22 cellular contexts compared by ENCODE assay signal in genomic region chr7:8078418-8078817, GRCh38.
DNase-seq lines count a peak whose midpoint lies in the region; ATAC-seq, FAIRE-seq and TF ChIP-seq lines count a peak whose summit lies in the region.
"Had no signal": no experiment of that assay in that cellular context is flagged by ENCODE, and none has a peak within 500 bp of the region (broad histone marks: within the 10 kb centered on the region; RNA-seq: fewer than 3 reads in every experiment).

No MANE protein-coding gene starts in this region.

- intact Hi-C loops in HepG2 (cut with micrococcal nuclease; ENCODE audit: unreplicated experiment) (no loop called here), right lobe of liver (cut with DNase I) (no loop called here), testis (cut with DNase I; ENCODE audit: low total_unique reads) (no loop called here)

- in situ Hi-C loops in HepG2 (cut with HindIII; ENCODE audit: extremely low pct_ligation_motif_present, low pct_unique_long_range_greater_than_20kb) = no loop called here

- peak overlapping the region in 4 of 6 donors; percentile 11 to 85 (median 67) for H3K27ac Mint-ChIP-seq in naive B cell
- H3K27ac Mint-ChIP-seq: CD14-positive monocyte, GM23338 had no signal

- ATAC-seq in HepG2 = no peak
- ATAC-seq in right lobe of liver = no peak
- ATAC-seq in naive B cell (ENCODE audit: low read depth in 2 of 2) = no peak
- ATAC-seq in GM18511 (IDR thresholded peaks at IDR 0.05; ENCODE audit: unreplicated experiment) = no peak
- ATAC-seq: GM23338 had no signal

- H3K27me3 ChIP-seq in HepG2 (ENCODE audit: control insufficient read depth in 1 of 2, insufficient read depth in 2 of 2, low read length in 2 of 2) = no peaks in the 10 kb centered on the region
- H3K27me3 ChIP-seq in right lobe of liver = no peaks in the 10 kb centered on the region
- no peaks in the 10 kb centered on the region for H3K27me3 ChIP-seq in testis
- H3K27me3 ChIP-seq: BE2C; BLaER1 treated with 17β-estradiol and CSF1 and Interleukin-3, amounts not matched to agents 10 nM and 100 nM had no signal

- H2AFZ ChIP-seq in HepG2 (ENCODE audit: low read length) = no peak overlapping the region
- H2AFZ ChIP-seq: GM23338 had no signal

- no peak overlapping the region for H3K4me2 ChIP-seq in HepG2 (ENCODE audit: low read depth, low read length)
- H3K4me2 ChIP-seq: BLaER1 treated with 17β-estradiol and CSF1 and Interleukin-3, amounts not matched to agents 10 nM and 100 nM; GM23338 had no signal

- H3K4me3 ChIP-seq in HepG2 (replicated peaks in 1 of 3; ENCODE audit: insufficient read depth in 1 of 3, low read depth in 2 of 3, low read length in 3 of 3) (no peak overlapping the region), right lobe of liver (no peak overlapping the region), testis (no peak overlapping the region)
- H3K4me3 ChIP-seq: BLaER1 treated with 17β-estradiol and CSF1 and Interleukin-3, amounts not matched to agents 10 nM and 100 nM; GM23338; HAP-1 had no signal

- DNase-seq in HepG2 (ENCODE audit: low spot score) (no peak), right lobe of liver (no peak), RCC 7860 (ENCODE audit: low spot score) (no peak), naive B cell (no peak), NCI-H1105 treated with DMSO at 0.1 percent for 48 hours (lab: John Stamatoyannopoulos, UW) (no peak), testis (no peak)
- DNase-seq: ACHN; AML-193; BE2C; Calu3; CD4-positive, alpha-beta memory T cell; COR-L47; DMS53; DMS79 treated with DMSO at 0.1 percent for 48 hours had no signal

- TF ChIP-seq CTCF in HepG2 (CRISPR knock-in tag; IDR thresholded peaks at IDR 0.05) (no peak), right lobe of liver (IDR thresholded peaks at IDR 0.05) (no peak), testis (IDR thresholded peaks at IDR 0.05) (no peak)

- H3K4me1 Mint-ChIP-seq in naive B cell = peaks cover 0 to 2% (median 0%) of the 10 kb centered on the region in 3 donors
- H3K4me1 Mint-ChIP-seq: CD14-positive monocyte, GM23338 had no signal

- H3K9ac ChIP-seq in HepG2 (ENCODE audit: insufficient read depth, low read depth, low read length) = no peak overlapping the region
- H3K9ac ChIP-seq: BLaER1 treated with 17β-estradiol and CSF1 and Interleukin-3, amounts not matched to agents 10 nM and 100 nM had no signal

- no peak for FAIRE-seq in HepG2 (lab: Jason Lieb, UNC)
- FAIRE-seq in RCC 7860 (lab: Jason Lieb, UNC) = peak; percentile 10
- FAIRE-seq: A204.1, GM12892 had no signal

- H3K27ac ChIP-seq in HepG2 (ENCODE audit: extremely low read length, insufficient read depth, low read length) = no peak overlapping the region
- no peak overlapping the region for H3K27ac ChIP-seq in right lobe of liver
- no peak overlapping the region for H3K27ac ChIP-seq in testis
- H3K27ac ChIP-seq: 22Rv1; BLaER1 treated with 17β-estradiol and CSF1 and Interleukin-3, amounts not matched to agents 10 nM and 100 nM had no signal

- no peak for TF ChIP-seq RAD21 in HepG2 (CRISPR knock-in tag; IDR thresholded peaks at IDR 0.05)

- H3K36me3 ChIP-seq in HepG2 (replicated peaks in 1 of 2; ENCODE audit: control insufficient read depth in 1 of 2, insufficient read depth in 2 of 2, low read length in 2 of 2) (no peaks in the 10 kb centered on the region), right lobe of liver (no peaks in the 10 kb centered on the region), testis (ENCODE audit: low read depth, missing control alignments) (no peaks in the 10 kb centered on the region)
- H3K36me3 ChIP-seq: HAP-1 had no signal

- TF ChIP-seq EP300 in HepG2 (IDR thresholded peaks at IDR 0.05; ENCODE audit: low read depth in 2 of 2, low read length in 2 of 2) = no peak
- no peak for TF ChIP-seq EP300 in HepG2 (CRISPR knock-in tag; IDR thresholded peaks at IDR 0.05; ENCODE audit: borderline replicate concordance)

- no peaks in the 10 kb centered on the region for H3K4me1 ChIP-seq in HepG2 (ENCODE audit: insufficient read depth, low read length)
- no peaks in the 10 kb centered on the region for H3K4me1 ChIP-seq in right lobe of liver
- H3K4me1 ChIP-seq in testis = no peaks in the 10 kb centered on the region
- H3K4me1 ChIP-seq: BE2C; BLaER1 treated with 17β-estradiol and CSF1 and Interleukin-3, amounts not matched to agents 10 nM and 100 nM; HAP-1 had no signal

- no peaks in the 10 kb centered on the region for H3K9me3 ChIP-seq in HepG2 (ENCODE audit: low read length)
- H3K9me3 ChIP-seq in right lobe of liver = no peaks in the 10 kb centered on the region
- H3K9me3 ChIP-seq in testis = no peaks in the 10 kb centered on the region
- H3K9me3 ChIP-seq: BE2C; BLaER1 treated with 17β-estradiol and CSF1 and Interleukin-3, amounts not matched to agents 10 nM and 100 nM; HAP-1 had no signal

- POLR2A ChIA-PET in HepG2 (lab: Yijun Ruan, JAX) = no interaction called here

- BruUV-seq in HepG2 (replicated peaks; lab: Mats Ljungman, UMichigan) = no TSS peak

- no peaks in the 10 kb centered on the region for H3K27me3 Mint-ChIP-seq in naive B cell
- H3K27me3 Mint-ChIP-seq: CD4-positive, alpha-beta memory T cell had no signal

- H3K4me3 Mint-ChIP-seq in naive B cell = no peak overlapping the region
- H3K4me3 Mint-ChIP-seq: CD14-positive monocyte; CD4-positive, alpha-beta memory T cell; GM23338 had no signal

- no peaks in the 10 kb centered on the region for H4K20me1 ChIP-seq in HepG2 (ENCODE audit: insufficient read depth, low read length)
- H4K20me1 ChIP-seq: BLaER1 treated with 17β-estradiol and CSF1 and Interleukin-3, amounts not matched to agents 10 nM and 100 nM had no signal

- no peaks in the 10 kb centered on the region for H3K9me3 Mint-ChIP-seq in naive B cell
- H3K9me3 Mint-ChIP-seq: CD14-positive monocyte; CD4-positive, alpha-beta memory T cell; GM23338 had no signal

- no peaks in the 10 kb centered on the region for H3K79me2 ChIP-seq in HepG2 (ENCODE audit: insufficient read depth, low read length)

- H3K36me3 Mint-ChIP-seq in naive B cell = peaks cover 8 to 12% of the 10 kb centered on the region in 2 donors
- H3K36me3 Mint-ChIP-seq: CD14-positive monocyte had no signal

- CTCF ChIA-PET in HepG2 (lab: Yijun Ruan, JAX; ENCODE audit: low intra/inter-chr PET ratio, low total read pairs) = no interaction called here

- TF ChIP-seq POLR2A in HepG2 (IDR thresholded peaks at IDR 0.05; ENCODE audit: insufficient read depth in 1 of 2, low read depth in 2 of 2, low read length in 2 of 2) (no peak), right lobe of liver (IDR thresholded peaks at IDR 0.05) (no peak), testis (IDR thresholded peaks at IDR 0.05) (no peak)

TF ChIP-seq in HepG2, 621 proteins besides CTCF, POLR2A, EP300 and RAD21:
- TF ChIP-seq TMF1 (CRISPR knock-in tag; IDR thresholded peaks at IDR 0.05; ENCODE audit: low read depth) (no peak), MAFK (conservative IDR thresholded peaks at IDR 0.05 in 1 of 2, IDR thresholded peaks at IDR 0.05 in 1 of 2; ENCODE audit: low read length in 2 of 2) (peak in 1 of 2 experiments; percentile 67; a peak in 2 of 4 replicates), MAFF (IDR thresholded peaks at IDR 0.05; ENCODE audit: low read depth, low read length) (0 out of 2 replicates have a peak, but pooled peaks have one; percentile 18), ZNF281 (CRISPR knock-in tag; IDR thresholded peaks at IDR 0.05; ENCODE audit: borderline replicate concordance) (no peak)
TF ChIP-seq in HepG2: peak in this region for 2.
